ENCODE assay signal across 8 cellular contexts in the genomic region with DNA sequence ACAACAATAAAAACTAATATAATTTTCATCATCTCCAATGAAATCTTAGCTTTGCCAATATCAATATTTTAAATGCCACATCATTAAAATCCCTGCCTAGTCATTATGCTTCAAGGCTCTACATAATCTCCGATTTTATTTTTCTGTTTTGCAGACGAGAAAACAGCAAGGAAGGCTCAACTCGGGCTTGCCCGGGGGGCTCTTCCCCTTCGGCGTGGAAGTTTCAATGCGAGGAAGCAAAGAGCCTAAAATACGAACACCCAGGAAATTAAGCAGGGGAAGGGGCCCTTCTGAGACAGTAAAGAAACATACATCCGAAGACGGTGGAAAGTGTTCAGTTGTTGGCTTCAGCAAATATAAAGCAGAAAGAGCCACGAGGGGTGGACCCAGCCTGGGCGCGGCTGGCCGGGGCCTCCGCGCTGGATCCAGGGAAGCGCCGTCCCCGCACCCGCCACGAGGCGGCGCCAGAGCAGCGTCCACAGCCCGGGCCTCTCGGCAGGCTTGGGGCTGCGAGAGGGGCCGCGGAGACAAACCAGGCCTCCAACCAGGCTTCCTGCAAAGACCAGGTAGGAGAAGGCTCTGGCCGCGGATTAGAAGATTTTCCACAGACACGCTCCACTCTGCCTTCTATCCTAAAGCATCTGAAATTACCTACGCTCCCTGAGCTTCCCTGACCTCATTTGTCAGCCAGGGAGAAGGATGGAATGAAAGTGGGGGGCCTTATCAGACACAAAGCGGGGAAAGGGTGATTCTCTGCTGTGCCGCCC.
DNase-seq lines count a peak whose midpoint lies in the region; ATAC-seq and TF ChIP-seq lines count a peak whose summit lies in the region.

No MANE protein-coding gene starts in this region.

- H3K79me2 ChIP-seq in H9 (ENCODE audit: insufficient read depth, low read length): no peaks in the 10 kb centered on the region

- H3K4ac ChIP-seq in H9 (ENCODE audit: low read depth, low read length): no peak overlapping the region

- no peaks in the 10 kb centered on the region; the same call in 1 of the 2 replicates for H3K4me1 ChIP-seq in H9 (ENCODE audit: insufficient read depth, low read length)

- H2BK120ac ChIP-seq in H9 (ENCODE audit: low read depth, low read length, poor library complexity, severe bottlenecking): no peak overlapping the region

- no peak overlapping the region for H3K27ac Mint-ChIP-seq in H9
- H3K27ac Mint-ChIP-seq in natural killer cell treated with Interleukin-12 subunit alpha and Interleukin-12 subunit beta and Interleukin-15 and Interleukin-18, amount 100 ng/mL, for 72 hours: no peak overlapping the region

- H2BK15ac ChIP-seq in H9 (ENCODE audit: low read depth, low read length): no peak overlapping the region

- H4K8ac ChIP-seq in H9 (replicated peaks; ENCODE audit: insufficient read length, low read depth, low read length): no peak overlapping the region

- no peak overlapping the region for H3K27ac ChIP-seq in H9 (ENCODE audit: insufficient read length, low read depth, low read length)

- H4K20me1 ChIP-seq in H9 (ENCODE audit: control insufficient read depth, insufficient read depth, insufficient read length): no peaks in the 10 kb centered on the region

- H3K9me3 Mint-ChIP-seq in H9: peaks cover 0 to 3% of the 10 kb centered on the region in 2 experiments; a peak in 2 of 5 replicates
- no peaks in the 10 kb centered on the region for H3K9me3 Mint-ChIP-seq in natural killer cell treated with Interleukin-12 subunit alpha and Interleukin-12 subunit beta and Interleukin-15 and Interleukin-18, amount 100 ng/mL, for 72 hours

- H3K23me2 ChIP-seq in H9 (ENCODE audit: insufficient read length, low read depth, low read length, poor library complexity, severe bottlenecking): no peaks in the 10 kb centered on the region

- peak overlapping the region; percentile 37 for H3K4me2 ChIP-seq in H9 (ENCODE audit: insufficient read depth, insufficient read length, low read length)

- no peak overlapping the region for H2AK5ac ChIP-seq in H9 (ENCODE audit: insufficient read length, low read length)

- H3K79me1 ChIP-seq in H9 (ENCODE audit: insufficient read depth, low read depth, low read length, poor library complexity, severe bottlenecking): no peaks in the 10 kb centered on the region

- no CpG with 5 or more reads among the region's 35 CpGs for WGBS in H9 (ENCODE audit: extremely low coverage, insufficient read length, low lambda C conversion rate)

- H3K56ac ChIP-seq in H9 (ENCODE audit: insufficient read length, low read depth, low read length): no peak overlapping the region

- peak; percentile 99 for TF ChIP-seq CTCF in H9 (conservative IDR thresholded peaks at IDR 0.05)

- H3K36me3 Mint-ChIP-seq in H9 (ENCODE audit: insufficient read depth in 1 of 3, low read depth in 3 of 3): no peaks in the 10 kb centered on the region
- H3K36me3 Mint-ChIP-seq in natural killer cell treated with Interleukin-12 subunit alpha and Interleukin-12 subunit beta and Interleukin-15 and Interleukin-18, amount 100 ng/mL, for 72 hours: no peaks in the 10 kb centered on the region

- no peaks in the 10 kb centered on the region; the same call in 1 of the 2 replicates for H3K27me3 ChIP-seq in H9 (ENCODE audit: insufficient read depth, low read length)

- H3K4me3 Mint-ChIP-seq in H9: peak overlapping the region; percentile 15 to 35; a peak in 4 of 5 replicates
- H3K4me3 Mint-ChIP-seq in natural killer cell treated with Interleukin-12 subunit alpha and Interleukin-12 subunit beta and Interleukin-15 and Interleukin-18, amount 100 ng/mL, for 72 hours: no peak overlapping the region

- no peak overlapping the region for H3K9ac ChIP-seq in H9 (ENCODE audit: extremely low read depth, insufficient read length, low read length)

- no peak overlapping the region for H2BK20ac ChIP-seq in H9 (ENCODE audit: low read depth, low read length, poor library complexity, severe bottlenecking)

- peak overlapping the region; percentile 88 for H2AFZ ChIP-seq in H9 (ENCODE audit: low read length)

- peaks cover 11 to 16% of the 10 kb centered on the region in 2 experiments for H3K4me1 Mint-ChIP-seq in H9
- peaks cover 0 to 3% of the 10 kb centered on the region in 2 donors for H3K4me1 Mint-ChIP-seq in natural killer cell treated with Interleukin-12 subunit alpha and Interleukin-12 subunit beta and Interleukin-15 and Interleukin-18, amount 100 ng/mL, for 72 hours (ENCODE audit: low read depth in 2 of 2)

- H3K18ac ChIP-seq in H9 (ENCODE audit: insufficient read length, low read depth, low read length): no peak overlapping the region

- H3K14ac ChIP-seq in H9 (ENCODE audit: insufficient read depth, low read length): no peak overlapping the region

- peak; percentile 71 to 83 for ATAC-seq in natural killer cell treated with Interleukin-12 subunit alpha and Interleukin-12 subunit beta and Interleukin-15 and Interleukin-18, amount 100 ng/mL, for 72 hours

- H2BK5ac ChIP-seq in H9 (ENCODE audit: insufficient read length, low read length): no peak overlapping the region

- DNase-seq in DMS114 treated with DMSO at 0.1 percent for 48 hours (lab: John Stamatoyannopoulos, UW; ENCODE audit: unreplicated experiment) (peak; percentile 9), H9 (peak; percentile 80), NCI-H345 treated with DMSO at 0.1 percent for 48 hours (lab: John Stamatoyannopoulos, UW; ENCODE audit: unreplicated experiment) (peak; percentile 29), activated T-cell treated with anti-CD3 and anti-CD28 coated beads for 48 hours (ENCODE audit: low read depth) (peak; percentile 64), fibroblast of gingiva (ENCODE audit: low read depth) (peak; percentile 22), superior temporal gyrus (ENCODE audit: extremely low spot score) (peak; percentile 64), GF-D8 (lab: John Stamatoyannopoulos, UW) (no peak)
- no peak for DNase-seq in natural killer cell treated with Interleukin-12 subunit alpha and Interleukin-12 subunit beta and Interleukin-15 and Interleukin-18, amount 100 ng/mL, for 72 hours (ENCODE audit: low spot score)

- H3K23ac ChIP-seq in H9 (ENCODE audit: insufficient read length, low read depth, low read length): no peak overlapping the region

- H3K9me3 ChIP-seq in H9 (ENCODE audit: control insufficient read depth, low read depth, low read length): no peaks in the 10 kb centered on the region

- no peak overlapping the region for H3T11ph ChIP-seq in H9 (ENCODE audit: low read length)

- peaks cover 25% of the 10 kb centered on the region for H3K27me3 Mint-ChIP-seq in H9 (ENCODE audit: low read depth)
- peaks cover 0 to 9% of the 10 kb centered on the region in 2 donors for H3K27me3 Mint-ChIP-seq in natural killer cell treated with Interleukin-12 subunit alpha and Interleukin-12 subunit beta and Interleukin-15 and Interleukin-18, amount 100 ng/mL, for 72 hours

- H2BK12ac ChIP-seq in H9 (ENCODE audit: insufficient read length, low read depth, low read length): no peak overlapping the region

- H4K91ac ChIP-seq in H9 (ENCODE audit: insufficient read length, low read depth, low read length): no peak overlapping the region

- H4K5ac ChIP-seq in H9 (ENCODE audit: insufficient read length, low read depth, low read length): no peak overlapping the region

Comparison
In these comparisons a context has a peak if more than half of its experiments do, and no peak if none do; other contexts are left out.
1. DNase-seq: peak in DMS114 treated with DMSO at 0.1 percent for 48 hours (single experiment), H9 (single experiment), NCI-H345 treated with DMSO at 0.1 percent for 48 hours (single experiment), activated T-cell treated with anti-CD3 and anti-CD28 coated beads for 48 hours (single experiment), fibroblast of gingiva (single experiment) and superior temporal gyrus (single experiment); none in natural killer cell treated with Interleukin-12 subunit alpha and Interleukin-12 subunit beta and Interleukin-15 and Interleukin-18, amount 100 ng/mL, for 72 hours (single experiment) and GF-D8 (single experiment).